ENCODE assay signal across 9 cellular contexts in genomic region chr19:18293642-18294466, GRCh38. TPM values are rescaled to one million over a fixed set of nuclear protein-coding genes. Genes with fewer than 3 reads are reported as not detected.
DNase-seq lines count a peak whose midpoint lies in the region; ATAC-seq and TF ChIP-seq lines count a peak whose summit lies in the region.
"Had no signal": no experiment of that assay in that cellular context is flagged by ENCODE, and none has a peak within 500 bp of the region (broad histone marks: within the 10 kb centered on the region; RNA-seq: fewer than 3 reads in every experiment).

No MANE protein-coding gene starts in this region.

- peaks cover 44% of the 10 kb centered on the region for H3K4me1 Mint-ChIP-seq in CD14-positive monocyte
- peaks cover 36 to 48% of the 10 kb centered on the region in 2 donors for H3K4me1 Mint-ChIP-seq in effector memory CD8-positive, alpha-beta T cell (ENCODE audit: low read depth in 2 of 2)

- TF ChIP-seq CTCF in CD14-positive monocyte (IDR thresholded peaks at IDR 0.05) (no peak), osteoblast (IDR thresholded peaks at IDR 0.05; ENCODE audit: extremely low read depth, low read depth, low read length) (no peak), MM.1S (IDR thresholded peaks at IDR 0.05; ENCODE audit: low read length) (no peak)

- no peak for ATAC-seq in effector memory CD8-positive, alpha-beta T cell (replicated peaks)
- ATAC-seq in HG02642 (IDR thresholded peaks at IDR 0.05; ENCODE audit: poor library complexity, unreplicated experiment): no peak
- ATAC-seq in HG03439 (IDR thresholded peaks at IDR 0.05; ENCODE audit: unreplicated experiment): no peak

- H3K4me1 ChIP-seq in osteoblast (ENCODE audit: insufficient read depth, low read length) (peaks cover 26% of the 10 kb centered on the region), MM.1S (ENCODE audit: low read length) (peaks cover 18% of the 10 kb centered on the region)
- H3K4me1 ChIP-seq: foreskin keratinocyte had no signal

- peaks cover 0 to 2% (median 0%) of the 10 kb centered on the region in 7 donors for H3K9me3 Mint-ChIP-seq in CD14-positive monocyte
- no peaks in the 10 kb centered on the region for H3K9me3 Mint-ChIP-seq in effector memory CD8-positive, alpha-beta T cell

- peak overlapping the region; percentile 63 for H2AFZ ChIP-seq in osteoblast (ENCODE audit: low read length)
- H2AFZ ChIP-seq in MM.1S (ENCODE audit: low read length): no peak overlapping the region

- H4K20me1 ChIP-seq in osteoblast (ENCODE audit: insufficient read depth, low read length) (no peaks in the 10 kb centered on the region), MM.1S (ENCODE audit: insufficient read depth, low read length) (no peaks in the 10 kb centered on the region)

- H3K9ac ChIP-seq in MM.1S (ENCODE audit: low read length): no peak overlapping the region

- no peaks in the 10 kb centered on the region for H3K36me3 ChIP-seq in osteoblast (ENCODE audit: insufficient read depth, low read length)
- H3K36me3 ChIP-seq in MM.1S (replicated peaks; ENCODE audit: insufficient read depth, low read length): no peaks in the 10 kb centered on the region

- peak overlapping the region; percentile 87 to 92 for H3K4me3 Mint-ChIP-seq in CD14-positive monocyte
- peak overlapping the region; percentile 57 to 64 for H3K4me3 Mint-ChIP-seq in effector memory CD8-positive, alpha-beta T cell

- H3K79me2 ChIP-seq in osteoblast (ENCODE audit: insufficient read depth, low read length): no peaks in the 10 kb centered on the region
- H3K79me2 ChIP-seq in MM.1S (ENCODE audit: low read length): no peaks in the 10 kb centered on the region

- H3K27ac ChIP-seq in osteoblast (ENCODE audit: low read depth, low read length) (peak overlapping the region; percentile 71), MM.1S (ENCODE audit: low read length) (no peak overlapping the region)
- H3K27ac ChIP-seq: foreskin keratinocyte had no signal

- peaks cover 2 to 6% of the 10 kb centered on the region in 2 donors for H3K36me3 Mint-ChIP-seq in CD14-positive monocyte
- peaks cover 30% of the 10 kb centered on the region for H3K36me3 Mint-ChIP-seq in effector memory CD8-positive, alpha-beta T cell (ENCODE audit: insufficient read depth)

- DNase-seq in CD14-positive monocyte (ENCODE audit: low spot score) (no peak), NCI-H82 (lab: John Stamatoyannopoulos, UW) (peak; percentile 99), osteoblast (ENCODE audit: insufficient read length, low spot score, missing footprints) (peak; percentile 10), MM.1S (no peak), NCI-H526 (lab: John Stamatoyannopoulos, UW) (no peak)
- DNase-seq in effector memory CD8-positive, alpha-beta T cell: no peak
- DNase-seq: foreskin keratinocyte had no signal

- H3K9me2 ChIP-seq in MM.1S (replicated peaks; ENCODE audit: insufficient read depth, low read length): no peaks in the 10 kb centered on the region

- peaks cover 0 to 5% (median 2%) of the 10 kb centered on the region in 3 donors for H3K27me3 Mint-ChIP-seq in CD14-positive monocyte (ENCODE audit: low read depth in 3 of 3)
- no peaks in the 10 kb centered on the region for H3K27me3 Mint-ChIP-seq in effector memory CD8-positive, alpha-beta T cell

- H3K9me3 ChIP-seq in osteoblast (ENCODE audit: low read depth, low read length) (no peaks in the 10 kb centered on the region), MM.1S (replicated peaks; ENCODE audit: insufficient read depth, low read length) (no peaks in the 10 kb centered on the region)

- H3K4me3 ChIP-seq in osteoblast (ENCODE audit: insufficient read depth, low read length) (peak overlapping the region; percentile 83), MM.1S (ENCODE audit: low read length) (no peak overlapping the region)

- H3K4me2 ChIP-seq in osteoblast (ENCODE audit: insufficient read depth, low read length) (peak overlapping the region; percentile 98), MM.1S (ENCODE audit: low read depth, low read length) (no peak overlapping the region)

- H3K27me3 ChIP-seq in osteoblast (ENCODE audit: insufficient read depth, low read length) (no peaks in the 10 kb centered on the region), MM.1S (replicated peaks; ENCODE audit: insufficient read depth, low read length) (peaks cover 51% of the 10 kb centered on the region)
- H3K27me3 ChIP-seq: foreskin keratinocyte had no signal

- peak overlapping the region; percentile 97 to 100 (median 99) for H3K27ac Mint-ChIP-seq in CD14-positive monocyte
- H3K27ac Mint-ChIP-seq in effector memory CD8-positive, alpha-beta T cell: peak overlapping the region; percentile 89 to 99

- H3F3A ChIP-seq in MM.1S (ENCODE audit: insufficient read depth, low read length): no peaks in the 10 kb centered on the region

- intact Hi-C loops in CD14-positive monocyte (cut with micrococcal nuclease): no loop called here

RNA-seq across cellular contexts. Expression of gene JUND, which starts 12.4 kb away (rescaled TPM):
- polyA plus RNA-seq in CD14-positive monocyte: 10 to 100 TPM; 22.5 to 86.9 TPM
- total RNA-seq in osteoblast: 170 and 172 TPM in 2 replicates

RNA-seq across cellular contexts. Expression of gene IQCN, which starts 19.6 kb away (rescaled TPM):
- polyA plus RNA-seq in CD14-positive monocyte: not detected
- 2.5 and 3.5 TPM in 2 replicates for total RNA-seq in osteoblast
- polyA plus RNA-seq: foreskin keratinocyte had no signal

RNA-seq across cellular contexts. Expression of gene LSM4, which starts 29.0 kb away (rescaled TPM):
- 100 to 1,000 TPM in 1 of 2 donors, 10 to 100 TPM in 1; 97.0 to 143 TPM for polyA plus RNA-seq in CD14-positive monocyte
- 74.3 and 74.6 TPM in 2 replicates for total RNA-seq in osteoblast

RNA-seq across cellular contexts. Expression of gene PGPEP1, which starts 46.5 kb away (rescaled TPM):
- 10 to 100 TPM; 10.3 TPM for polyA plus RNA-seq in CD14-positive monocyte
- total RNA-seq in osteoblast: 31.1 and 56.3 TPM in 2 replicates

Comparison
In these comparisons a context has a peak if more than half of its experiments do, and no peak if none do; other contexts are left out.
1. DNase-seq: peak in NCI-H82 (single experiment) and osteoblast (single experiment); none in CD14-positive monocyte (single experiment), effector memory CD8-positive, alpha-beta T cell (0 of 3), MM.1S (single experiment) and NCI-H526 (0 of 2).